In the genomic region with DNA sequence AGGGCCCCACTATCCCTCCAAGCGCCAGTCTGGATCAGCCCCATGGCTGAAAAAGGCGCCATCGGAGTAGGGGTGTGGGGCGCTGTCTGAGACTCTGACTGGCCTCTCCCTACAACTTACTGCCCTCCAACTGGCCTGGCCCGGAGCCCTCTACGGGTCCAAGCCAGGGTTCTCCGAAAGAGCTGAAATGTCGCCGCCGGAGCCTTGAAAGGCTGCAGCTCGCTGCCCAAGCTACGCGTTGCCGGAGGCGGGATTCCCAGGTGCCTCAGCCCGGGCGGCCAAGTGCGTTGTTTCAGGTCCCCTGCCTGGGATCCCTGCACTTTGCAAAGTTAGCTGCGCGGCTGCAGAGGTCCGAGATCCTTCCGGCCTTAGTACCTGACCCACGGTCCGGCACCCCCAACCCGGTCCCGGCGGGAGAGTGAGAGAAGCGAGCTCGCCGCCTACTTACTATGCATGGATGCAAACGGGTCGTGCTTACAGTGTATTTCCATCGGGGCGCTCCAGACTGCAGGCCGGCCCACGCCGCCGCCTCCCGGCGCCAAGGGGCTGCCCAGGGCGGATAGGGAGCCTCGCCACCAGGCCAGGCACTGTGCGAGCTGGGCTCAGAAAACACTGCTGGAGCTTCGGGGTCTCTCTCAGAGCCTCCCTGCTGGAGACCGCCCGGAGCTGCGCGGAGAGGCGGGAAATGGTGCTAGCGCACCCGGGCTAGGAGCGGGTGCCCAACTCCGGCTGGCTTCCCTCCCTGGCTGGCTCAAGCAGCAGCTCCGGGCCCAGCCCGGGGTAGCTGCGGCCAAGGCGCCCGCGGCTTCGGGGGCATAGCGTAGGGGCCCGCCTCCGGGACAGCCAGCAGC, we compare ENCODE assay signal across 1 cellular context.
TF ChIP-seq lines count a peak whose summit lies in the region.

No MANE protein-coding gene starts in this region.

TF ChIP-seq in GM12878, 131 proteins besides CTCF, POLR2A, EP300 and RAD21 (continued from another document):
- TF ChIP-seq, protein P1, sequence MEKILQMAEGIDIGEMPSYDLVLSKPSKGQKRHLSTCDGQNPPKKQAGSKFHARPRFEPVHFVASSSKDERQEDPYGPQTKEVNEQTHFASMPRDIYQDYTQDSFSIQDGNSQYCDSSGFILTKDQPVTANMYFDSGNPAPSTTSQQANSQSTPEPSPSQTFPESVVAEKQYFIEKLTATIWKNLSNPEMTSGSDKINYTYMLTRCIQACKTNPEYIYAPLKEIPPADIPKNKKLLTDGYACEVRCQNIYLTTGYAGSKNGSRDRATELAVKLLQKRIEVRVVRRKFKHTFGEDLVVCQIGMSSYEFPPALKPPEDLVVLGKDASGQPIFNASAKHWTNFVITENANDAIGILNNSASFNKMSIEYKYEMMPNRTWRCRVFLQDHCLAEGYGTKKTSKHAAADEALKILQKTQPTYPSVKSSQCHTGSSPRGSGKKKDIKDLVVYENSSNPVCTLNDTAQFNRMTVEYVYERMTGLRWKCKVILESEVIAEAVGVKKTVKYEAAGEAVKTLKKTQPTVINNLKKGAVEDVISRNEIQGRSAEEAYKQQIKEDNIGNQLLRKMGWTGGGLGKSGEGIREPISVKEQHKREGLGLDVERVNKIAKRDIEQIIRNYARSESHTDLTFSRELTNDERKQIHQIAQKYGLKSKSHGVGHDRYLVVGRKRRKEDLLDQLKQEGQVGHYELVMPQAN (conservative IDR thresholded peaks at IDR 0.05): peak; percentile 54; the same call in 1 of the 2 replicates
- TF ChIP-seq MXI1 (IDR thresholded peaks at IDR 0.05; ENCODE audit: low read depth, low read length) (peak; percentile 11; the same call in 1 of the 2 replicates), YY1 (IDR thresholded peaks at IDR 0.05; ENCODE audit: low read depth, low read length) (0 out of 2 replicates have a peak, but pooled peaks have one; percentile 43), POU2F2 (IDR thresholded peaks at IDR 0.05; ENCODE audit: borderline replicate concordance, low read depth, low read length) (no peak), ESRRA (IDR thresholded peaks at IDR 0.05; ENCODE audit: low read length) (no peak), SMAD5 (IDR thresholded peaks at IDR 0.05; ENCODE audit: low read depth) (no peak), IKZF1 (conservative IDR thresholded peaks at IDR 0.05) (0 out of 2 replicates have a peak, but pooled peaks have one; percentile 34)
